In genomic region chr1:151326619-151327222, GRCh38 we compare ENCODE assay signal across 2 cellular contexts.
TF ChIP-seq lines count a peak whose summit lies in the region.

No MANE protein-coding gene starts in this region.

TF ChIP-seq in WTC11, 78 proteins besides CTCF, POLR2A, EP300 and RAD21:
- TF ChIP-seq SMAD4 (CRISPR knock-in tag; IDR thresholded peaks at IDR 0.05) (no peak), PRDM15 (CRISPR knock-in tag; IDR thresholded peaks at IDR 0.05) (peak; percentile 69; the same call in 1 of the 2 replicates)

TF ChIP-seq in H1, 55 proteins besides CTCF, POLR2A, EP300 and RAD21:
- TF ChIP-seq TCF12 (IDR thresholded peaks at IDR 0.05; ENCODE audit: low read depth, low read length) (no peak), PHF8 (conservative IDR thresholded peaks at IDR 0.05; ENCODE audit: low read depth, low read length) (no peak), TAF7 (optimal IDR thresholded peaks at IDR 0.05; ENCODE audit: borderline replicate concordance, low read depth, low read length) (no peak), BACH1 (IDR thresholded peaks at IDR 0.05; ENCODE audit: low read length) (no peak), TEAD4 (IDR thresholded peaks at IDR 0.05; ENCODE audit: low read depth, low read length) (no peak), ASH2L (IDR thresholded peaks at IDR 0.05; ENCODE audit: low read length) (no peak), TBP (IDR thresholded peaks at IDR 0.05; ENCODE audit: low read depth, low read length) (no peak), MAFK (IDR thresholded peaks at IDR 0.05; ENCODE audit: low read depth, low read length) (no peak), E2F6 (IDR thresholded peaks at IDR 0.05) (no peak), USF2 (IDR thresholded peaks at IDR 0.05; ENCODE audit: low read length) (no peak), SIRT6 (IDR thresholded peaks at IDR 0.05; ENCODE audit: low read length) (no peak), JUND (IDR thresholded peaks at IDR 0.05; ENCODE audit: low read length) (no peak), CHD7 (IDR thresholded peaks at IDR 0.05; ENCODE audit: insufficient replicate concordance, low read length) (no peak), JUN (IDR thresholded peaks at IDR 0.05; ENCODE audit: low read depth, low read length) (no peak), POLR2AphosphoS5 (IDR thresholded peaks at IDR 0.05; ENCODE audit: low read depth, low read length) (no peak), YY1 (IDR thresholded peaks at IDR 0.05; ENCODE audit: low read depth, low read length) (no peak), RFX5 (IDR thresholded peaks at IDR 0.05; ENCODE audit: borderline replicate concordance, low read depth, low read length) (no peak), EZH2 (IDR thresholded peaks at IDR 0.05; ENCODE audit: low read depth, low read length, severe bottlenecking) (no peak)
